18 cellular contexts compared by ENCODE assay signal in the genomic region with DNA sequence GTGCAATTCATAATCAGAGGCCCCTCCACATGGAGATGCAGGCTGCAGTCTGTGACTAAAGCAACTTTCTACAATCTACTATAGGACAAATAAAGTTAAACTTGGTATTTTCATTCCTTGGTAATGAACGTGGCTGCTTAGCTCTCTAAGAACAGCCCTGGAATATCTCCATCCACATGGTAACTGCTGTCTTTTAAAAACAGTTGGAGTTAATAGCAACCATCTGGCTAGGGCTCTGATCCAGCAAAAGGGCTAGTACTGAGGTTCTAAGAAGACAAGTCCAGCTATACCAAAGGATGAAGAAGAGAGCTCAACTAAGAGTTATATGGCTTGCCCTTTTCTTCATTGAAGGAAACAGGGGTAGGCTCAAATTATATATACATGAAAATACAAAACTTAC.
"Had no signal": no experiment of that assay in that cellular context is flagged by ENCODE, and none has a peak within 500 bp of the region (broad histone marks: within the 10 kb centered on the region; RNA-seq: fewer than 3 reads in every experiment).

No MANE protein-coding gene starts in this region.

- H3K4me1 ChIP-seq: gastroesophageal sphincter, heart left ventricle, left lung, spleen, tibial artery had no signal

- H3K9me3 ChIP-seq: gastroesophageal sphincter, left lung, spleen, tibial artery had no signal

- H3K27me3 ChIP-seq: gastroesophageal sphincter, heart left ventricle, left lung, spleen, tibial artery had no signal

- H3K27ac ChIP-seq: gastroesophageal sphincter, heart left ventricle, left lung, spleen, tibial artery had no signal

- H3K36me3 ChIP-seq: gastroesophageal sphincter, heart left ventricle, left lung, spleen, tibial artery had no signal

- DNase-seq: activated B cell treated with CpG ODN at 0.5 μM for 24 hours; activated CD4-positive, alpha-beta memory T cell treated with anti-CD3 and anti-CD28 coated beads for 36 hours; activated CD4-positive, alpha-beta T cell treated with anti-CD3 and anti-CD28 coated beads for 4 hours; activated naive CD8-positive, alpha-beta T cell treated with anti-CD3 and anti-CD28 coated beads for 36 hours; activated T-cell treated with anti-CD3 and anti-CD28 coated beads for 4 hours; amygdala; caudate nucleus; effector memory CD8-positive, alpha-beta T cell; heart left ventricle; left lung; midbrain; occipital lobe; posterior cingulate gyrus; spleen; stimulated activated naive B cell treated with anti-CD40 and anti-IgM and Interleukin-4, amounts not matched to agents 10 μg/mL and 1 μg/mL and 100 μg/mL, for 72 hours; substantia nigra; tibial artery had no signal

- H3K4me3 ChIP-seq: gastroesophageal sphincter, heart left ventricle, left lung, spleen, tibial artery had no signal
